ENCODE assay signal across 1 cellular context in the genomic region with DNA sequence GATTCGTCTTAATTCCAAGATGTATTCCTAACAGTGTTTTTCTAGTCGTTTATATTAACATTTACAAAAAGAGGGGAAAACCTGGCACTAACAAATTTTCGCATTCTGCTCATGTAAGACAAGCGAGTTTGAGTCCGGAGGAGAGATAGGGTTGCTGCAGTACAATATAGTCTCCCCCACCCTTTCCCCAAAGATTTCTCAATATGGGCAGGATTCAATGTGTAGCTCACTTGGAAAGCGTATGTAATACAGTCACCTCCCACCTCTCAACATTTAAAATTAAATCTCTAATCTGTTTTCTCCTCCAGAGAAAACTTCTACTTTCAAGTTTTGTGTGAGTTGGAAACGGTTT.
TF ChIP-seq lines count a peak whose summit lies in the region.

No MANE protein-coding gene starts in this region.

TF ChIP-seq in GM23338, 12 proteins besides CTCF, POLR2A, EP300 and RAD21 (continued from another document):
- TF ChIP-seq, protein P1, sequence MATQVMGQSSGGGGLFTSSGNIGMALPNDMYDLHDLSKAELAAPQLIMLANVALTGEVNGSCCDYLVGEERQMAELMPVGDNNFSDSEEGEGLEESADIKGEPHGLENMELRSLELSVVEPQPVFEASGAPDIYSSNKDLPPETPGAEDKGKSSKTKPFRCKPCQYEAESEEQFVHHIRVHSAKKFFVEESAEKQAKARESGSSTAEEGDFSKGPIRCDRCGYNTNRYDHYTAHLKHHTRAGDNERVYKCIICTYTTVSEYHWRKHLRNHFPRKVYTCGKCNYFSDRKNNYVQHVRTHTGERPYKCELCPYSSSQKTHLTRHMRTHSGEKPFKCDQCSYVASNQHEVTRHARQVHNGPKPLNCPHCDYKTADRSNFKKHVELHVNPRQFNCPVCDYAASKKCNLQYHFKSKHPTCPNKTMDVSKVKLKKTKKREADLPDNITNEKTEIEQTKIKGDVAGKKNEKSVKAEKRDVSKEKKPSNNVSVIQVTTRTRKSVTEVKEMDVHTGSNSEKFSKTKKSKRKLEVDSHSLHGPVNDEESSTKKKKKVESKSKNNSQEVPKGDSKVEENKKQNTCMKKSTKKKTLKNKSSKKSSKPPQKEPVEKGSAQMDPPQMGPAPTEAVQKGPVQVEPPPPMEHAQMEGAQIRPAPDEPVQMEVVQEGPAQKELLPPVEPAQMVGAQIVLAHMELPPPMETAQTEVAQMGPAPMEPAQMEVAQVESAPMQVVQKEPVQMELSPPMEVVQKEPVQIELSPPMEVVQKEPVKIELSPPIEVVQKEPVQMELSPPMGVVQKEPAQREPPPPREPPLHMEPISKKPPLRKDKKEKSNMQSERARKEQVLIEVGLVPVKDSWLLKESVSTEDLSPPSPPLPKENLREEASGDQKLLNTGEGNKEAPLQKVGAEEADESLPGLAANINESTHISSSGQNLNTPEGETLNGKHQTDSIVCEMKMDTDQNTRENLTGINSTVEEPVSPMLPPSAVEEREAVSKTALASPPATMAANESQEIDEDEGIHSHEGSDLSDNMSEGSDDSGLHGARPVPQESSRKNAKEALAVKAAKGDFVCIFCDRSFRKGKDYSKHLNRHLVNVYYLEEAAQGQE (IDR thresholded peaks at IDR 0.05; ENCODE audit: unreplicated experiment): no peak
- TF ChIP-seq NANOG (IDR thresholded peaks at IDR 0.05; ENCODE audit: borderline replicate concordance) (no peak), JUNB (IDR thresholded peaks at IDR 0.05; ENCODE audit: unreplicated experiment) (no peak), POLR2AphosphoS5 (IDR thresholded peaks at IDR 0.05; ENCODE audit: low read depth) (no peak), EZH2 (IDR thresholded peaks at IDR 0.05; ENCODE audit: low read depth, unreplicated experiment) (no peak), ZNF331 (CRISPR knock-in tag; IDR thresholded peaks at IDR 0.05; ENCODE audit: low read depth) (no peak), ZNF114 (CRISPR knock-in tag; IDR thresholded peaks at IDR 0.05) (no peak), EZH2phosphoT487 (IDR thresholded peaks at IDR 0.05; ENCODE audit: unreplicated experiment) (no peak), STAT1 (IDR thresholded peaks at IDR 0.05; ENCODE audit: unreplicated experiment) (no peak)
- TF ChIP-seq, protein P2, sequence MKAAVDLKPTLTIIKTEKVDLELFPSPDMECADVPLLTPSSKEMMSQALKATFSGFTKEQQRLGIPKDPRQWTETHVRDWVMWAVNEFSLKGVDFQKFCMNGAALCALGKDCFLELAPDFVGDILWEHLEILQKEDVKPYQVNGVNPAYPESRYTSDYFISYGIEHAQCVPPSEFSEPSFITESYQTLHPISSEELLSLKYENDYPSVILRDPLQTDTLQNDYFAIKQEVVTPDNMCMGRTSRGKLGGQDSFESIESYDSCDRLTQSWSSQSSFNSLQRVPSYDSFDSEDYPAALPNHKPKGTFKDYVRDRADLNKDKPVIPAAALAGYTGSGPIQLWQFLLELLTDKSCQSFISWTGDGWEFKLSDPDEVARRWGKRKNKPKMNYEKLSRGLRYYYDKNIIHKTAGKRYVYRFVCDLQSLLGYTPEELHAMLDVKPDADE (IDR thresholded peaks at IDR 0.05): no peak
